In the genomic region with DNA sequence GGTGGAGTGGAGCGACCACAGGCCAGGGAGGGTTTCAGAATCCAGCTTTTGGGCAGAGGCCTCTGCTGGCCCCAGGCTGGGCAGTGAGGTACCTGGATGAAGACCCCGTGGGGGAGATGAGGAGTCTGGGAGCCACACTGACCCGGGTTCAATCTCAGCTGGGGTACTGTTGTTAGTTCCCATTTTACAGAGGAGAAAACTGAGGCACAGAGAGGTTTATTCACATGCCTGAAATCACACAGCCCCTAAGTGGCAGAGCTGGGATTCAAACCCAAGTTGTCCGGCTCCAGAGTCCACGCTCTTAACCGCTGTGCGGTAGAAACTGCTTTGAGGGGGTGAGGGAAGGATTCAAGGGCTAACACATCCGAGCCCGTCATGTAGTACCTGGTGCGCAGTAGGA, we compare ENCODE assay signal across 14 cellular contexts. TPM values are rescaled to one million over a fixed set of nuclear protein-coding genes. Genes with fewer than 3 reads are reported as not detected.
DNase-seq lines count a peak whose midpoint lies in the region; ATAC-seq and TF ChIP-seq lines count a peak whose summit lies in the region.
"Had no signal": no experiment of that assay in that cellular context is flagged by ENCODE, and none has a peak within 500 bp of the region (broad histone marks: within the 10 kb centered on the region; RNA-seq: fewer than 3 reads in every experiment).

No MANE protein-coding gene starts in this region.

- H3K36me3 ChIP-seq in endodermal cell (ENCODE audit: control insufficient read depth, insufficient read depth, low read length) (no peaks in the 10 kb centered on the region), neural progenitor cell (no peaks in the 10 kb centered on the region)
- H3K36me3 ChIP-seq: BE2C had no signal

- H3K27me3 ChIP-seq in H9 (ENCODE audit: insufficient read depth, low read length) (no peaks in the 10 kb centered on the region), endodermal cell (ENCODE audit: control insufficient read depth, insufficient read depth, low read length, poor library complexity, severe bottlenecking) (no peaks in the 10 kb centered on the region), neural progenitor cell (no peaks in the 10 kb centered on the region)
- H3K27me3 ChIP-seq: BE2C had no signal

- H3K9me3 ChIP-seq in H9 (ENCODE audit: control insufficient read depth, low read depth, low read length) (peaks cover 9% of the 10 kb centered on the region), endodermal cell (ENCODE audit: control insufficient read depth, low read length) (peaks cover 16% of the 10 kb centered on the region), neural progenitor cell (ENCODE audit: low read depth) (no peaks in the 10 kb centered on the region)
- H3K9me3 ChIP-seq: BE2C had no signal

- no peak overlapping the region for H2BK120ac ChIP-seq in H9 (ENCODE audit: low read depth, low read length, poor library complexity, severe bottlenecking)

- H2BK5ac ChIP-seq in H9 (ENCODE audit: insufficient read length, low read length) = no peak overlapping the region

- H3K9ac ChIP-seq in H9 (ENCODE audit: extremely low read depth, insufficient read length, low read length) (no peak overlapping the region), endodermal cell (ENCODE audit: extremely low read depth, low read length, poor library complexity, severe bottlenecking) (no peak overlapping the region), neural progenitor cell (no peak overlapping the region)

- no peaks in the 10 kb centered on the region; the same call in 1 of the 2 replicates for H3K27me3 Mint-ChIP-seq in H9 (ENCODE audit: low read depth)
- H3K27me3 Mint-ChIP-seq in endodermal cell (ENCODE audit: insufficient read depth) = no peaks in the 10 kb centered on the region
- peaks cover 9% of the 10 kb centered on the region for H3K27me3 Mint-ChIP-seq in neural progenitor cell (ENCODE audit: insufficient read depth, low read depth)

- WGBS in H9 (ENCODE audit: extremely low coverage, insufficient read length, low lambda C conversion rate) = no CpG with 5 or more reads among the region's 10 CpGs
- WGBS in endodermal cell (ENCODE audit: insufficient coverage in 1 of 2, insufficient read length in 1 of 2), 2 experiments = 86 to 88% methylated on average over 9 to 10 of the region's 10 CpGs

- H3K4me1 ChIP-seq in H9 (ENCODE audit: insufficient read depth, low read length) (no peaks in the 10 kb centered on the region), endodermal cell (ENCODE audit: control insufficient read depth, insufficient read depth, low read length) (no peaks in the 10 kb centered on the region), neural progenitor cell (no peaks in the 10 kb centered on the region)
- H3K4me1 ChIP-seq: BE2C, Caco-2 had no signal

- H3K4me1 Mint-ChIP-seq in H9 = peaks cover 21 to 29% of the 10 kb centered on the region in 2 experiments
- peaks cover 3% of the 10 kb centered on the region for H3K4me1 Mint-ChIP-seq in endodermal cell
- peaks cover 11% of the 10 kb centered on the region for H3K4me1 Mint-ChIP-seq in neural progenitor cell
- H3K4me1 Mint-ChIP-seq: CD4-positive, CD25-positive, alpha-beta regulatory T cell; CD8-positive, alpha-beta memory T cell; GM23338 had no signal

- H3K18ac ChIP-seq in H9 (ENCODE audit: insufficient read length, low read depth, low read length) = no peak overlapping the region

- H3K27ac Mint-ChIP-seq in H9 (peak overlapping the region in 2 of 3 experiments; percentile 25 to 52; a peak in 1 of 7 replicates), endodermal cell (peak overlapping the region; percentile 26), neural progenitor cell (no peak overlapping the region)
- H3K27ac Mint-ChIP-seq: CD4-positive, CD25-positive, alpha-beta regulatory T cell; CD8-positive, alpha-beta memory T cell; GM23338 had no signal

- H3K9me3 Mint-ChIP-seq in H9 = peaks cover 14 to 15% of the 10 kb centered on the region in 2 experiments
- H3K9me3 Mint-ChIP-seq in endodermal cell = peaks cover 14% of the 10 kb centered on the region
- peaks cover 14% of the 10 kb centered on the region for H3K9me3 Mint-ChIP-seq in neural progenitor cell

- no peak for TF ChIP-seq CTCF in H9 (conservative IDR thresholded peaks at IDR 0.05)
- TF ChIP-seq CTCF in endodermal cell (conservative IDR thresholded peaks at IDR 0.05) = no peak
- TF ChIP-seq CTCF in neural progenitor cell (IDR thresholded peaks at IDR 0.05) = no peak

- H4K8ac ChIP-seq in H9 (replicated peaks; ENCODE audit: insufficient read length, low read depth, low read length) = no peak overlapping the region

- no peak overlapping the region for H3K27ac ChIP-seq in H9 (ENCODE audit: insufficient read length, low read depth, low read length)
- no peak overlapping the region for H3K27ac ChIP-seq in endodermal cell (ENCODE audit: low read depth, low read length)
- H3K27ac ChIP-seq in neural progenitor cell = no peak overlapping the region

- H4K20me1 ChIP-seq in H9 (ENCODE audit: control insufficient read depth, insufficient read depth, insufficient read length) (no peaks in the 10 kb centered on the region), neural progenitor cell (ENCODE audit: low read depth) (no peaks in the 10 kb centered on the region)

- no peak overlapping the region for H3K4ac ChIP-seq in H9 (ENCODE audit: low read depth, low read length)

- H3K23ac ChIP-seq in H9 (ENCODE audit: insufficient read length, low read depth, low read length) = no peak overlapping the region

- H3K4me3 ChIP-seq in endodermal cell (ENCODE audit: low read length) (no peak overlapping the region), neural progenitor cell (no peak overlapping the region)
- H3K4me3 ChIP-seq: GM23338 had no signal

- H2BK20ac ChIP-seq in H9 (ENCODE audit: low read depth, low read length, poor library complexity, severe bottlenecking) = no peak overlapping the region

- ATAC-seq in GM18909 (IDR thresholded peaks at IDR 0.05; ENCODE audit: poor library complexity, unreplicated experiment) = no peak
- ATAC-seq: GM23338 had no signal

- H4K91ac ChIP-seq in H9 (ENCODE audit: insufficient read length, low read depth, low read length) = no peak overlapping the region

- no peaks in the 10 kb centered on the region for H3K23me2 ChIP-seq in H9 (ENCODE audit: insufficient read length, low read depth, low read length, poor library complexity, severe bottlenecking)

- no peak overlapping the region for H4K5ac ChIP-seq in H9 (ENCODE audit: insufficient read length, low read depth, low read length)

- no peak overlapping the region for H3K14ac ChIP-seq in H9 (ENCODE audit: insufficient read depth, low read length)

- no peak overlapping the region for H2AFZ ChIP-seq in H9 (ENCODE audit: low read length)
- no peak overlapping the region for H2AFZ ChIP-seq in neural progenitor cell (replicated peaks)
- H2AFZ ChIP-seq: GM23338 had no signal

- no peak overlapping the region for H3T11ph ChIP-seq in H9 (ENCODE audit: low read length)

- no peak overlapping the region for H2BK12ac ChIP-seq in H9 (ENCODE audit: insufficient read length, low read depth, low read length)

- no peaks in the 10 kb centered on the region for H3F3A ChIP-seq in neural progenitor cell (ENCODE audit: low read depth)

- H3K56ac ChIP-seq in H9 (ENCODE audit: insufficient read length, low read depth, low read length) = no peak overlapping the region

- no peak for DNase-seq in H9
- DNase-seq in endodermal cell = no peak
- DNase-seq in neural progenitor cell (ENCODE audit: low spot score) = no peak
- no peak for DNase-seq in NCI-H2029 treated with DMSO at 0.1 percent for 48 hours (lab: John Stamatoyannopoulos, UW)
- DNase-seq in NCI-H1417 treated with DMSO at 0.1 percent for 48 hours (lab: John Stamatoyannopoulos, UW) = no peak
- DNase-seq: ACHN; BE2C; C1 segment of cervical spinal cord; Caco-2; CD4-positive, CD25-positive, alpha-beta regulatory T cell; CD8-positive, alpha-beta memory T cell; H7 had no signal

- H3K36me3 Mint-ChIP-seq in H9 (ENCODE audit: insufficient read depth in 1 of 3, low read depth in 3 of 3) (peaks cover 26 to 37% (median 27%) of the 10 kb centered on the region in 3 experiments), endodermal cell (ENCODE audit: low read depth) (peaks cover 39% of the 10 kb centered on the region), neural progenitor cell (peaks cover 10% of the 10 kb centered on the region)
- H3K36me3 Mint-ChIP-seq: CD4-positive, CD25-positive, alpha-beta regulatory T cell had no signal

- no peak overlapping the region for H2BK15ac ChIP-seq in H9 (ENCODE audit: low read depth, low read length)

- H3K79me1 ChIP-seq in H9 (ENCODE audit: insufficient read depth, low read depth, low read length, poor library complexity, severe bottlenecking) = no peaks in the 10 kb centered on the region

- H3K79me2 ChIP-seq in H9 (ENCODE audit: insufficient read depth, low read length) = no peaks in the 10 kb centered on the region
- no peaks in the 10 kb centered on the region for H3K79me2 ChIP-seq in neural progenitor cell (ENCODE audit: low read depth)

- H3K4me2 ChIP-seq in H9 (ENCODE audit: insufficient read depth, insufficient read length, low read length) (no peak overlapping the region), neural progenitor cell (no peak overlapping the region)
- H3K4me2 ChIP-seq: GM23338 had no signal

- no peak overlapping the region for H2AK5ac ChIP-seq in H9 (ENCODE audit: insufficient read length, low read length)

- H3K4me3 Mint-ChIP-seq in H9 (no peak overlapping the region; a peak in 1 of 5 replicates), endodermal cell (no peak overlapping the region), neural progenitor cell (peak overlapping the region; percentile 46)
- H3K4me3 Mint-ChIP-seq: CD4-positive, CD25-positive, alpha-beta regulatory T cell; CD8-positive, alpha-beta memory T cell; GM23338 had no signal

RNA-seq across cellular contexts. Expression of gene MYH14, which starts 45.0 kb away (rescaled TPM):
- total RNA-seq in H9 (2021) (27.7 and 28.6 TPM in 2 replicates), endodermal cell (10 to 100 TPM; 12.8 to 16.7 TPM), neural progenitor cell (ENCODE audit: low replicate concordance) (1.6 and 6.7 TPM in 2 replicates)
- polyA plus RNA-seq in endodermal cell (2013, experiment 1 of 2) = 1.1 TPM
- polyA plus RNA-seq in endodermal cell (2013, experiment 2 of 2) = 0.99 TPM
- total RNA-seq: CD4-positive, CD25-positive, alpha-beta regulatory T cell; CD8-positive, alpha-beta memory T cell had no signal
- polyA plus RNA-seq: CD4-positive, CD25-positive, alpha-beta regulatory T cell; CD8-positive, alpha-beta memory T cell had no signal
